In the genomic region with DNA sequence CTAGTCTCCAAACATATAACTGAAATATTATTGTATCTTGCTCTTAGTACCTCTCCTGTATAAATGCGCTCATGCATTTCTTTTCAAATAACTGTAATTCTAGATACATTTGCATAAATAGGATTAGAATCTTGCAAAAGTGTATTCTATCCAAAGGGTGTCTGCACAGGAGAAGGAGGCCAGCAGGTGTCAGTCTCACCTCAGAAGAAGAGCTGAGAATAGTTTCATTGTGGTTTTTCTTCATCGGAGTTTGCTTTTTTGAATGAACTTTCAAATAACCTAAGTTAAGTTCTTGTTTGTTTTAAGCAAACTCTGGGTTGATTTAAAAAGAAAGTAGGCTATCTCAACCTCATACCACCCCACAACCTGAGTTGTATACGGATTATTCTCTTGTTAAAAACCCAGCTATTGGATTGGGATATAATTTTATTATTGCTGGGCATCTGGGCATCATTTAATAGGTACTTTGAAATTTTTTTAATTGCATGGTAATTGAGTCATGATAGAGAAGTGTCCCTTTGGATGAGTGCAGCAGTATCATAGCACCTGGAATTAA, we compare ENCODE assay signal across 8 cellular contexts.
DNase-seq lines count a peak whose midpoint lies in the region; ATAC-seq, FAIRE-seq and TF ChIP-seq lines count a peak whose summit lies in the region.

No MANE protein-coding gene starts in this region.

- H3K79me2 ChIP-seq in neural progenitor cell (ENCODE audit: low read depth) = no peaks in the 10 kb centered on the region

- H3F3A ChIP-seq in neural progenitor cell (ENCODE audit: low read depth) = no peaks in the 10 kb centered on the region

- peak; percentile 83 to 84 for TF ChIP-seq RAD21 in A549 (conservative IDR thresholded peaks at IDR 0.05 in 1 of 2, IDR thresholded peaks at IDR 0.05 in 1 of 2)

- peak overlapping the region; percentile 27 for H3K27ac Mint-ChIP-seq in neural progenitor cell

- H3K36me3 ChIP-seq in Peyer's patch (no peaks in the 10 kb centered on the region), esophagus muscularis mucosa (no peaks in the 10 kb centered on the region), neural progenitor cell (no peaks in the 10 kb centered on the region)

- no peaks in the 10 kb centered on the region for H4K20me1 ChIP-seq in neural progenitor cell (ENCODE audit: low read depth)

- whole genome bisulfite sequencing in A549 (ENCODE audit: missing lambda C conversion rate) = 16% methylated on average over 3 of the region's 3 CpGs
- whole genome bisulfite sequencing in esophagus muscularis mucosa = 44% methylated on average over 3 of the region's 3 CpGs

- ATAC-seq in A549 (peak in 1 of 2 experiments; percentile 68; a peak in 3 of 6 replicates), HG03469 (IDR thresholded peaks at IDR 0.05; ENCODE audit: unreplicated experiment) (no peak)

- TF ChIP-seq EP300 in A549 (IDR thresholded peaks at IDR 0.05) (no peak), esophagus muscularis mucosa (IDR thresholded peaks at IDR 0.05) (no peak)

- FAIRE-seq in A549 (lab: Jason Lieb, UNC) = no peak

- DNase-seq in A549 (ENCODE audit: low read depth in 1 of 2, low spot score in 1 of 2) (peak; percentile 10 to 39), HL-60 (ENCODE audit: low read depth in 1 of 2, low spot score in 1 of 2) (peak in 1 of 2 experiments; percentile 11), Peyer's patch (peak in 1 of 3 donors; percentile 78), esophagus muscularis mucosa (ENCODE audit: extremely low spot score) (no peak), neural progenitor cell (ENCODE audit: low spot score) (peak; percentile 60), foreskin melanocyte (no peak)

- H3K4me2 ChIP-seq in A549 (no peak overlapping the region), neural progenitor cell (no peak overlapping the region)

- no peaks in the 10 kb centered on the region for H3K9me3 Mint-ChIP-seq in neural progenitor cell

- peaks cover 18% of the 10 kb centered on the region for H3K4me1 Mint-ChIP-seq in neural progenitor cell

- H3K9ac ChIP-seq in neural progenitor cell = no peak overlapping the region

- H3K9me3 ChIP-seq in A549 = no peaks in the 10 kb centered on the region
- no peaks in the 10 kb centered on the region for H3K9me3 ChIP-seq in Peyer's patch
- H3K9me3 ChIP-seq in esophagus muscularis mucosa = no peaks in the 10 kb centered on the region
- H3K9me3 ChIP-seq in neural progenitor cell (ENCODE audit: low read depth) = no peaks in the 10 kb centered on the region

- POLR2A ChIA-PET in A549 (lab: Yijun Ruan, JAX) = no interaction called here

- H3K4me3 ChIP-seq in A549 = no peak overlapping the region
- no peak overlapping the region for H3K4me3 ChIP-seq in HL-60 (replicated peaks; ENCODE audit: insufficient read depth, low read length)
- H3K4me3 ChIP-seq in Peyer's patch = no peak overlapping the region
- H3K4me3 ChIP-seq in esophagus muscularis mucosa = no peak overlapping the region
- H3K4me3 ChIP-seq in neural progenitor cell = no peak overlapping the region

- H3K27me3 ChIP-seq in HL-60 (ENCODE audit: insufficient read depth, poor library complexity, severe bottlenecking) (peaks cover 3% of the 10 kb centered on the region), Peyer's patch (no peaks in the 10 kb centered on the region), esophagus muscularis mucosa (no peaks in the 10 kb centered on the region), neural progenitor cell (no peaks in the 10 kb centered on the region)

- H3K4me3 Mint-ChIP-seq in neural progenitor cell = no peak overlapping the region

- CTCF ChIA-PET in A549 (lab: Yijun Ruan, JAX) = interaction anchor here (0.7 to 4.1 kb wide), 33 partner anchors 9 to 1260 kb away, joined by 3 to 26 read pairs (median 4); no protein-coding TSS in a partner anchor

- H2AFZ ChIP-seq in neural progenitor cell (replicated peaks) = peak overlapping the region; percentile 63

- H3K36me3 Mint-ChIP-seq in neural progenitor cell = no peaks in the 10 kb centered on the region

- TF ChIP-seq CTCF in A549 (IDR thresholded peaks at IDR 0.05) (peak; percentile 83), GM12873 (IDR thresholded peaks at IDR 0.05; ENCODE audit: insufficient read depth, low read depth, low read length, missing control alignments) (peak; percentile 58), HL-60 (IDR thresholded peaks at IDR 0.05; ENCODE audit: insufficient read depth, low read length) (peak; percentile 48), Peyer's patch (IDR thresholded peaks at IDR 0.05) (peak in 4 of 6 experiments; percentile 50 to 91 (median 90)), esophagus muscularis mucosa (IDR thresholded peaks at IDR 0.05) (peak; percentile 56 to 76 (median 70)), neural progenitor cell (IDR thresholded peaks at IDR 0.05) (peak; percentile 91)

- H3K4me1 ChIP-seq in A549 (peaks cover 26% of the 10 kb centered on the region), Peyer's patch (peaks cover 0 to 8% (median 0%) of the 10 kb centered on the region in 4 donors), esophagus muscularis mucosa (peaks cover 5 to 14% (median 13%) of the 10 kb centered on the region in 4 donors), neural progenitor cell (peaks cover 2% of the 10 kb centered on the region)

- H3K27ac ChIP-seq in A549 = no peak overlapping the region
- H3K27ac ChIP-seq in HL-60 (replicated peaks) = no peak overlapping the region
- no peak overlapping the region for H3K27ac ChIP-seq in Peyer's patch
- no peak overlapping the region for H3K27ac ChIP-seq in esophagus muscularis mucosa (replicated peaks in 1 of 4)
- H3K27ac ChIP-seq in neural progenitor cell = no peak overlapping the region

- H3K27me3 Mint-ChIP-seq in neural progenitor cell (ENCODE audit: insufficient read depth, low read depth) = peaks cover 2% of the 10 kb centered on the region

- intact Hi-C loops in esophagus muscularis mucosa (cut with DNase I) = loop anchor here (5.0 kb wide), 3 partner anchors 281 to 1251 kb away; no protein-coding TSS in a partner anchor

- TF ChIP-seq POLR2A in A549 (IDR thresholded peaks at IDR 0.05; ENCODE audit: low read length) = no peak
- TF ChIP-seq POLR2A in Peyer's patch (IDR thresholded peaks at IDR 0.05) = no peak
- no peak for TF ChIP-seq POLR2A in esophagus muscularis mucosa (IDR thresholded peaks at IDR 0.05; ENCODE audit: low read depth)

TF ChIP-seq in A549, 52 proteins besides CTCF, POLR2A, EP300 and RAD21:
- TF ChIP-seq SMC3 (IDR thresholded peaks at IDR 0.05) = peak; percentile 72
- TF ChIP-seq ZC3H11A (IDR thresholded peaks at IDR 0.05) = no peak

Comparison
In these comparisons a context has a peak if more than half of its experiments do, and no peak if none do; other contexts are left out.
1. DNase-seq: peak in A549 (2 of 2) and neural progenitor cell (single experiment); none in esophagus muscularis mucosa (single experiment) and foreskin melanocyte (single experiment).
2. Peak in every context shown above with its lines, with median percentiles within 50 percentile points of each other: CTCF ChIP-seq.